ENCODE assay signal across 1 cellular context in the genomic region with DNA sequence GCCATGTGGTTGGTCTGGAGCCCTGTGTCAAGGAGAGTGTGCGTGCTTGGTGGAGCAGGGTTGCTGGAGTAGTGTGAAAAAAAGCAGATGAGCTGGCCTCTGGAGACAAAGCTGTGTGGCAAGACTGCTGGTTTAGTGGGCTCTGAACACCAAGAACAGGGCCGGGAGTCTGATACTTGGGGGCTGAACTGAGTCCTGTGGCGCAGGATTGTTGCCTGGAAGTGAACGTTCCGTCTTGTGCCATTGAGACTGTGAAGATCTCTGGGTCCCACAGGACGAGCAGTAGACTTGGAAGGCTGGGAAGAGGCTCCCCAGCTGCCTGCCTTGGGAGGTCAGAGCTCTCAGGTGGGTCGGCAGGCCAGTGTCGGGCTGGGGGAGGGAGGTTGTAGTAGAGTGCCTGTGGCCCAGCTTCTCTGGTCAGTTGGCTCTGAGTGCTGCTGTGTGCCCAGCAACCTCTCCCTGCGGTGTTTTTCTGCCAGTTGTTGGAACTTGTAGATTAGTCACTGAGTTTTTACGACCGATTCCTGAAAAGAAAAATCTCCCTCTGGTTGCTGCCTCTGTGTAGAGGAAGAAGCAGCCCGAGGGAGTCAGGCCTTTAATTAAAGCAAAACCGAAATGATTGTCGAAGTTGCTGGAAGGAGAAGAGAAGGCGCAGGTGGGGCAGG. TPM values are rescaled to one million over a fixed set of nuclear protein-coding genes. Genes with fewer than 3 reads are reported as not detected.
"Had no signal": no experiment of that assay in that cellular context is flagged by ENCODE, and none has a peak within 500 bp of the region (broad histone marks: within the 10 kb centered on the region; RNA-seq: fewer than 3 reads in every experiment).

No MANE protein-coding gene starts in this region.

RNA-seq across cellular contexts. Expression of gene RIMBP3B, which starts 35.6 kb away (rescaled TPM):
- total RNA-seq: gastrocnemius medialis had no signal
